Comparison of ENCODE assay signal across 1 cellular context in the genomic region with DNA sequence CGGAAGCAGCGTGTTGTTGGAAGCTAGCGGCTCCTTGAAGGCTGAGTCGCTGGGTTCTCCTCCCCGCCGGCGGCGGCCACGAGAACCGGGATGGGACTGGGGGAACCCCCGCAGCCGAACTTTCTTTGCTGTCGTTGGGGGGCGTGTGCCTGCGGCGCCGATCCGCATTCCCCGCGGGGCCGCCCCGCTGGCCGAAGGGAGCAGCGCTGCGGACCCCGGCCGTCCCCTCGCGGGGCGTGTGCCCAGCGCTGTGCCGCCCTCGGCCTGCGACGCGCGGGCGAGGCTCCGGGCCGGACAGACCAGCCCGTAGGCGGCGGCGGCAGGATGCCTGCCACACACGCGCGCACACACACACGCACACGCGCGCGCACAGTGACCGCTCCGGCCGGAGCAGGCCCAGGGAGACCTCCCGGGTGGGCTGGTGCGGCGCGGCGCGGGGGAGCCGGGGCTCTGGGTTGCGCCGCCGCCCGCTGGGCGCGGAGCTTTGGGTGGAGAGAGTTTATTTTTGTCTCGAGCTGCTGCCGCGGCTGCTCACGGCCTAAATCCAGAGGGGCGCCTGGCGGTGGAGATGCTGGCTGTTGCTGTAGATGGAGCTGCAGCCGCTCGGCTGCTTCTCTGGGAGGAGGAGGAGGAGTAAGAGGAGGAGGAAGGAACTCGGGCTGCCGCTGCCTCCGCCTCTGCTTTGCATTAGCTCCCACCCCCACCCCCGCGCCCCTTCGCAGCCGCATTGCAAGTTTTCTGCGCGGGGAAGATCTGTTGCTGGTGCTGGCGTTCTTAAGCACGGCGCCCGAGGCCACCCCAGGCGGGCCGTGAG.
TF ChIP-seq lines count a peak whose summit lies in the region.

TSS of gene SAMD4A (plus strand) at position 719 of the 814 bp plus-strand sequence. CDS start 789 bp downstream, outside the sequence.

TF ChIP-seq in H1, 55 proteins besides CTCF, POLR2A, EP300 and RAD21 (continued from another document):
- TF ChIP-seq SIN3A (conservative IDR thresholded peaks at IDR 0.05 in 1 of 2, IDR thresholded peaks at IDR 0.05 in 1 of 2; ENCODE audit: low read depth in 1 of 2, low read length in 2 of 2) (0 out of 4 replicates have a peak, but pooled peaks of 1 of the 2 experiments have one; percentile 12), RBBP5 (IDR thresholded peaks at IDR 0.05; ENCODE audit: borderline replicate concordance, low read depth, low read length) (peak; percentile 84; the same call in 1 of the 2 replicates), SP4 (IDR thresholded peaks at IDR 0.05; ENCODE audit: low read length) (no peak), TBP (IDR thresholded peaks at IDR 0.05; ENCODE audit: low read depth, low read length) (no peak), TAF7 (optimal IDR thresholded peaks at IDR 0.05; ENCODE audit: borderline replicate concordance, low read depth, low read length) (peak; percentile 49)
